15 cellular contexts compared by ENCODE assay signal in the genomic region with DNA sequence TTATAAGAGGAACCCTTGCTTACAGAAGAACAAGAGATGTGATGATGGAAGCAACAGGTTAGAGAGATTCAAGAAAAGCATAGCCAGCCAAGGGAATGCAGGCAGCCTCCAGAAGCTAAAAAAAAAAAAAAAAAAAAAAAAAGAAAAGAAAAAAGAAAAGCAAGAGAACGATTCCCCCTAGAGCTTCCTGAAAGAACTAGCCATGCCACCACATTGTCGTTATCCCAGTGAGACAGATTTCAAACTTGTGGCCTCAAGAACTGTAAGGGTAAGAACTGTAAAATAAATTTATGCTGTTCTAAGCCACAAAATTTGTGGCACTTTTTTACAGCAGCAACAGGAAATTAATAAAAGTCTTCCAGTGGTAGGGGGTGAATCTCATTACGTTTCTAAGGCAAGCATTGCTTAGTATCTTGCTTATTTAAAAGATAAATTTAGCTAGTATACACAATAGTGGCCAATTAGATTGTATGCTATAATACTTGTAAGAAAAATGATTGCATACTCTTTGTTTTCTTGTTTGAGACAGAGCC. TPM values are rescaled to one million over a fixed set of nuclear protein-coding genes. Genes with fewer than 3 reads are reported as not detected.
DNase-seq lines count a peak whose midpoint lies in the region; ATAC-seq and TF ChIP-seq lines count a peak whose summit lies in the region.
"Had no signal": no experiment of that assay in that cellular context is flagged by ENCODE, and none has a peak within 500 bp of the region (broad histone marks: within the 10 kb centered on the region; RNA-seq: fewer than 3 reads in every experiment).

No MANE protein-coding gene starts in this region.

- DNase-seq in Caki2 (ENCODE audit: low read depth) (peak; percentile 10), H9 (no peak), brain microvascular endothelial cell (no peak), left kidney (ENCODE audit: low read depth, low spot score) (peak; percentile 18), left lobe of liver (ENCODE audit: low spot score) (no peak), Karpas-422 (no peak), transverse colon (no peak)
- DNase-seq: MG63, NCI-H1048, NCI-H1436, NCI-H1930, NCI-H2171 treated with DMSO at 0.1 percent for 48 hours, NCI-H510A, NCI-H774, SHP77 treated with DMSO at 0.1 percent for 48 hours had no signal

- H3K9me3 ChIP-seq in H9 (ENCODE audit: control insufficient read depth, low read depth, low read length), result no peaks in the 10 kb centered on the region
- no peaks in the 10 kb centered on the region for H3K9me3 ChIP-seq in Karpas-422 (ENCODE audit: low read length)
- H3K9me3 ChIP-seq in transverse colon, result no peaks in the 10 kb centered on the region
- H3K9me3 ChIP-seq: MG63 had no signal

- no peaks in the 10 kb centered on the region for H4K20me1 ChIP-seq in H9 (ENCODE audit: control insufficient read depth, insufficient read depth, insufficient read length)
- 0 out of 2 replicates have a peak, but pooled peaks cover 4% of the 10 kb centered on the region for H4K20me1 ChIP-seq in Karpas-422 (ENCODE audit: insufficient read depth, low read depth, low read length)

- no peaks in the 10 kb centered on the region for H3K27me3 Mint-ChIP-seq in H9 (ENCODE audit: low read depth)

- H3K4me3 ChIP-seq in brain microvascular endothelial cell (ENCODE audit: low read depth, low read length) (no peak overlapping the region), Karpas-422 (ENCODE audit: low read length) (no peak overlapping the region), transverse colon (no peak overlapping the region)
- H3K4me3 ChIP-seq: MG63 had no signal

- in situ Hi-C loops in Caki2 (cut with HindIII; ENCODE audit: low pct_unique_long_range_greater_than_20kb, low sequenced_read_pairs) (no loop called here), brain microvascular endothelial cell (cut with HindIII; ENCODE audit: low pct_ligation_motif_present, low sequenced_read_pairs) (no loop called here), transverse colon (cut with MboI; ENCODE audit: low pct_ligation_motif_present in 1 of 4, low pct_unique_long_range_greater_than_20kb in 1 of 4, low sequenced_read_pairs in 3 of 4) (no loop called here)

- WGBS in H9 (ENCODE audit: extremely low coverage, insufficient read length, low lambda C conversion rate), result no CpG with 5 or more reads among the region's 3 CpGs
- WGBS in transverse colon (ENCODE audit: low coverage in 1 of 2), 2 donors, result 64 to 67% methylated on average over 3 of the region's 3 CpGs

- TF ChIP-seq CTCF in H9 (conservative IDR thresholded peaks at IDR 0.05) (peak; percentile 34; the same call in 1 of the 3 replicates), brain microvascular endothelial cell (IDR thresholded peaks at IDR 0.05; ENCODE audit: low read depth, low read length, missing control alignments) (peak; percentile 5), transverse colon (IDR thresholded peaks at IDR 0.05) (no peak)

- H3K4me1 Mint-ChIP-seq in H9, result peaks cover 24 to 28% of the 10 kb centered on the region in 2 experiments

- no peak overlapping the region for H4K5ac ChIP-seq in H9 (ENCODE audit: insufficient read length, low read depth, low read length)

- H3K4me2 ChIP-seq in H9 (ENCODE audit: insufficient read depth, insufficient read length, low read length), result no peak overlapping the region
- H3K4me2 ChIP-seq in Karpas-422 (ENCODE audit: low read depth, low read length, poor library complexity, severe bottlenecking), result no peak overlapping the region

- no peak overlapping the region for H2AK5ac ChIP-seq in H9 (ENCODE audit: insufficient read length, low read length)

- H3K4ac ChIP-seq in H9 (ENCODE audit: low read depth, low read length), result no peak overlapping the region

- H3K14ac ChIP-seq in H9 (ENCODE audit: insufficient read depth, low read length), result no peak overlapping the region

- H3K18ac ChIP-seq in H9 (ENCODE audit: insufficient read length, low read depth, low read length), result no peak overlapping the region

- no peak overlapping the region for H3K4me3 Mint-ChIP-seq in H9

- no peaks in the 10 kb centered on the region for H3K27me3 ChIP-seq in H9 (ENCODE audit: insufficient read depth, low read length)
- H3K27me3 ChIP-seq in brain microvascular endothelial cell (replicated peaks), result no peaks in the 10 kb centered on the region
- no peaks in the 10 kb centered on the region for H3K27me3 ChIP-seq in Karpas-422 (ENCODE audit: low read length)
- no peaks in the 10 kb centered on the region for H3K27me3 ChIP-seq in transverse colon
- H3K27me3 ChIP-seq: MG63 had no signal

- no peak overlapping the region for H2BK12ac ChIP-seq in H9 (ENCODE audit: insufficient read length, low read depth, low read length)

- H3K27ac ChIP-seq in H9 (ENCODE audit: insufficient read length, low read depth, low read length) (no peak overlapping the region), brain microvascular endothelial cell (no peak overlapping the region), Karpas-422 (ENCODE audit: low read length) (no peak overlapping the region), transverse colon (no peak overlapping the region)

- peak overlapping the region in 1 of 3 experiments; percentile 31; a peak in 2 of 7 replicates for H3K27ac Mint-ChIP-seq in H9

- H3K4me1 ChIP-seq in H9 (ENCODE audit: insufficient read depth, low read length), result peaks cover 4% of the 10 kb centered on the region; the same call in 1 of the 2 replicates
- H3K4me1 ChIP-seq in Karpas-422 (ENCODE audit: low read length), result no peaks in the 10 kb centered on the region
- no peaks in the 10 kb centered on the region for H3K4me1 ChIP-seq in transverse colon

- no peak overlapping the region for H3T11ph ChIP-seq in H9 (ENCODE audit: low read length)

- H3K9me3 Mint-ChIP-seq in H9, result no peaks in the 10 kb centered on the region

- H3K36me3 ChIP-seq in brain microvascular endothelial cell (replicated peaks) (no peaks in the 10 kb centered on the region), Karpas-422 (ENCODE audit: insufficient read depth, low read length) (no peaks in the 10 kb centered on the region), transverse colon (peaks cover 0 to 7% (median 0%) of the 10 kb centered on the region in 4 donors)

- no peak overlapping the region for H2BK15ac ChIP-seq in H9 (ENCODE audit: low read depth, low read length)

- H2AFZ ChIP-seq in H9 (ENCODE audit: low read length), result no peak overlapping the region
- no peak overlapping the region for H2AFZ ChIP-seq in Karpas-422 (ENCODE audit: low read length)

- no peak overlapping the region for H3K56ac ChIP-seq in H9 (ENCODE audit: insufficient read length, low read depth, low read length)

- H4K91ac ChIP-seq in H9 (ENCODE audit: insufficient read length, low read depth, low read length), result no peak overlapping the region

- H2BK120ac ChIP-seq in H9 (ENCODE audit: low read depth, low read length, poor library complexity, severe bottlenecking), result no peak overlapping the region

- no peak overlapping the region for H2BK20ac ChIP-seq in H9 (ENCODE audit: low read depth, low read length, poor library complexity, severe bottlenecking)

- no peak for ATAC-seq in left lobe of liver

- H3K9ac ChIP-seq in H9 (ENCODE audit: extremely low read depth, insufficient read length, low read length) (no peak overlapping the region), Karpas-422 (ENCODE audit: low read length) (no peak overlapping the region)

- no peak overlapping the region for H4K8ac ChIP-seq in H9 (replicated peaks; ENCODE audit: insufficient read length, low read depth, low read length)

- H3K23me2 ChIP-seq in H9 (ENCODE audit: insufficient read length, low read depth, low read length, poor library complexity, severe bottlenecking), result no peaks in the 10 kb centered on the region

- H3K9me2 ChIP-seq in Karpas-422 (replicated peaks; ENCODE audit: insufficient read depth, low read length), result no peaks in the 10 kb centered on the region

- H3K79me2 ChIP-seq in H9 (ENCODE audit: insufficient read depth, low read length) (no peaks in the 10 kb centered on the region), Karpas-422 (ENCODE audit: low read length) (no peaks in the 10 kb centered on the region)

- H2BK5ac ChIP-seq in H9 (ENCODE audit: insufficient read length, low read length), result no peak overlapping the region

- H3K79me1 ChIP-seq in H9 (ENCODE audit: insufficient read depth, low read depth, low read length, poor library complexity, severe bottlenecking), result no peaks in the 10 kb centered on the region

- no peaks in the 10 kb centered on the region for H3K36me3 Mint-ChIP-seq in H9 (ENCODE audit: insufficient read depth in 1 of 3, low read depth in 3 of 3)

- intact Hi-C loops in transverse colon (cut with DNase I; ENCODE audit: low total_unique reads), result no loop called here

- no peak for TF ChIP-seq POLR2A in transverse colon (IDR thresholded peaks at IDR 0.05)

- no peak for TF ChIP-seq EP300 in transverse colon (IDR thresholded peaks at IDR 0.05; ENCODE audit: low read depth)

- H3K23ac ChIP-seq in H9 (ENCODE audit: insufficient read length, low read depth, low read length), result no peak overlapping the region

RNA-seq across cellular contexts. Expression of a gene that starts 21.8 kb away (rescaled TPM):
- total RNA-seq in Caki2 (2014; rRNA removed; shearing (Covaris generic); ENCODE audit: low replicate concordance), result 4.2 and 4.5 TPM in 2 replicates
- 8.7 and 9.1 TPM in 2 replicates for total RNA-seq in H9 (2021)
- 0.75 TPM for total RNA-seq in left lobe of liver
- 6.3 and 16.0 TPM in 2 replicates for total RNA-seq in Karpas-422 (2014; rRNA removed; shearing (Covaris generic); ENCODE audit: low replicate concordance)
- 1 to 10 TPM in 3 of 4 donors, under 1 TPM in 1; 0.80 to 5.9 (median 3.7) TPM for total RNA-seq in transverse colon

Comparison
In these comparisons a context has a peak if more than half of its experiments do, and no peak if none do; other contexts are left out.
1. DNase-seq: peak in Caki2 (single experiment) and left kidney (single experiment); none in H9 (single experiment), brain microvascular endothelial cell (single experiment), left lobe of liver (single experiment), Karpas-422 (single experiment) and transverse colon (single experiment).
2. CTCF ChIP-seq: peak in H9 (single experiment) and brain microvascular endothelial cell (single experiment); none in transverse colon (0 of 5).